In genomic region chr3:162601101-162601670, GRCh38 we compare ENCODE assay signal across 15 cellular contexts.
A peak's percentile ranks its signal among the peaks of the same experiment; 100 is the strongest.
DNase-seq lines count a peak whose midpoint lies in the region; ATAC-seq, FAIRE-seq and TF ChIP-seq lines count a peak whose summit lies in the region.
"Had no signal": no experiment of that assay in that cellular context is flagged by ENCODE, and none has a peak within 500 bp of the region (broad histone marks: within the 10 kb centered on the region; RNA-seq: fewer than 3 reads in every experiment).

No MANE protein-coding gene starts in this region.

- H3K36me3 ChIP-seq in HepG2 (replicated peaks in 1 of 2; ENCODE audit: control insufficient read depth in 1 of 2, insufficient read depth in 2 of 2, low read length in 2 of 2), result no peaks in the 10 kb centered on the region
- no peaks in the 10 kb centered on the region for H3K36me3 ChIP-seq in right lobe of liver
- H3K36me3 ChIP-seq in H1 (ENCODE audit: control insufficient read depth in 2 of 4, insufficient read depth in 4 of 4, low read length in 3 of 4), result peaks cover 0 to 4% (median 0%) of the 10 kb centered on the region in 4 experiments; a peak in 1 of 8 replicates
- H3K36me3 ChIP-seq in neural progenitor cell, result no peaks in the 10 kb centered on the region

- no peak overlapping the region for H3K23ac ChIP-seq in H1 (ENCODE audit: insufficient read length)

- no peak overlapping the region for H2AK5ac ChIP-seq in H1 (ENCODE audit: low read depth, low read length)

- POLR2A ChIA-PET in HepG2 (lab: Yijun Ruan, JAX) (no interaction called here), H1 (lab: Charles Lee; ENCODE audit: partially characterized antibody) (no interaction called here)
- POLR2A ChIA-PET in activated CD4-positive, alpha-beta memory T cell treated with anti-CD3 and anti-CD28 coated beads for 36 hours (lab: Charles Lee), result no interaction called here

- H2BK20ac ChIP-seq in H1 (ENCODE audit: low read length), result peak overlapping the region; percentile 76; the same call in 1 of the 2 replicates

- peak; percentile 9 for DNase-seq in HepG2 (ENCODE audit: low spot score)
- DNase-seq in right lobe of liver, result no peak
- no peak for DNase-seq in H1 (ENCODE audit: low read depth in 1 of 2, low spot score in 2 of 2)
- no peak for DNase-seq in neural progenitor cell (ENCODE audit: low spot score)
- DNase-seq in NCI-H2081 treated with DMSO at 0.1 percent for 48 hours (lab: John Stamatoyannopoulos, UW), result no peak
- no peak for DNase-seq in activated CD4-positive, alpha-beta memory T cell treated with anti-CD3 and anti-CD28 coated beads for 36 hours
- DNase-seq in central memory CD4-positive, alpha-beta T cell, result no peak
- no peak for DNase-seq in activated CD4-positive, alpha-beta T cell treated with anti-CD3 and anti-CD28 coated beads for 48 hours
- DNase-seq: Calu3; CD4-positive, CD25-positive, alpha-beta regulatory T cell; DMS 273 treated with DMSO at 0.1 percent for 48 hours; H7 had no signal

- TF ChIP-seq CTCF in HepG2 (CRISPR knock-in tag; IDR thresholded peaks at IDR 0.05) (no peak), right lobe of liver (IDR thresholded peaks at IDR 0.05) (no peak), H1 (IDR thresholded peaks at IDR 0.05; ENCODE audit: control extremely low read depth in 1 of 3, insufficient read depth in 1 of 3, low read depth in 1 of 3, low read length in 3 of 3) (no peak), neural progenitor cell (IDR thresholded peaks at IDR 0.05) (no peak)

- peaks cover 4% of the 10 kb centered on the region for H3K36me3 Mint-ChIP-seq in neural progenitor cell
- H3K36me3 Mint-ChIP-seq in activated CD4-positive, alpha-beta memory T cell treated with anti-CD3 and anti-CD28 coated beads for 36 hours, result no peaks in the 10 kb centered on the region
- H3K36me3 Mint-ChIP-seq: CD4-positive, CD25-positive, alpha-beta regulatory T cell had no signal

- H3K4me3 ChIP-seq in HepG2 (replicated peaks in 1 of 3; ENCODE audit: insufficient read depth in 1 of 3, low read depth in 2 of 3, low read length in 3 of 3) (no peak overlapping the region), right lobe of liver (no peak overlapping the region), H1 (ENCODE audit: extremely low read depth in 1 of 4, insufficient read depth in 2 of 4, low read depth in 3 of 4, low read length in 4 of 4) (no peak overlapping the region), neural progenitor cell (no peak overlapping the region)
- H3K4me3 ChIP-seq: GM12878 had no signal

- no peak overlapping the region for H3K9ac ChIP-seq in HepG2 (ENCODE audit: insufficient read depth, low read depth, low read length)
- no peak overlapping the region for H3K9ac ChIP-seq in H1 (replicated peaks in 1 of 4; ENCODE audit: extremely low read depth in 1 of 4, low read depth in 3 of 4, low read length in 3 of 4)
- no peak overlapping the region for H3K9ac ChIP-seq in neural progenitor cell

- H4K5ac ChIP-seq in H1 (ENCODE audit: insufficient read length, low read depth, low read length), result no peak overlapping the region

- peak overlapping the region; percentile 12 for H3K27ac Mint-ChIP-seq in neural progenitor cell
- H3K27ac Mint-ChIP-seq in activated CD4-positive, alpha-beta memory T cell treated with anti-CD3 and anti-CD28 coated beads for 36 hours, result no peak overlapping the region
- H3K27ac Mint-ChIP-seq: CD4-positive, CD25-positive, alpha-beta regulatory T cell had no signal

- 0 out of 4 replicates have a peak, but pooled peaks of 1 of the 2 experiments have one; percentile 34 for TF ChIP-seq EP300 in HepG2 (IDR thresholded peaks at IDR 0.05; ENCODE audit: low read depth in 2 of 2, low read length in 2 of 2)
- TF ChIP-seq EP300 in HepG2 (CRISPR knock-in tag; IDR thresholded peaks at IDR 0.05; ENCODE audit: borderline replicate concordance), result no peak
- no peak for TF ChIP-seq EP300 in H1 (IDR thresholded peaks at IDR 0.05; ENCODE audit: borderline replicate concordance in 1 of 2, low read depth in 2 of 2, low read length in 2 of 2)

- no peak overlapping the region for H3K56ac ChIP-seq in H1 (replicated peaks; ENCODE audit: insufficient read length, low read depth, low read length)

- TF ChIP-seq POLR2A in HepG2 (IDR thresholded peaks at IDR 0.05; ENCODE audit: insufficient read depth in 1 of 2, low read depth in 2 of 2, low read length in 2 of 2), result no peak
- TF ChIP-seq POLR2A in right lobe of liver (IDR thresholded peaks at IDR 0.05), result no peak
- no peak for TF ChIP-seq POLR2A in H1 (IDR thresholded peaks at IDR 0.05; ENCODE audit: control extremely low read depth in 1 of 2, low read depth in 2 of 2, low read length in 2 of 2)

- H4K20me1 ChIP-seq in HepG2 (ENCODE audit: insufficient read depth, low read length) (no peaks in the 10 kb centered on the region), H1 (replicated peaks in 1 of 2; ENCODE audit: control insufficient read depth in 1 of 2, insufficient read depth in 2 of 2, low read length in 2 of 2) (no peaks in the 10 kb centered on the region), neural progenitor cell (ENCODE audit: low read depth) (no peaks in the 10 kb centered on the region)

- H2BK5ac ChIP-seq in H1 (ENCODE audit: low read depth, low read length), result no peak overlapping the region

- H3K9me3 ChIP-seq in HepG2 (ENCODE audit: low read length) (no peaks in the 10 kb centered on the region), right lobe of liver (no peaks in the 10 kb centered on the region), H1 (ENCODE audit: insufficient read depth in 2 of 2, low read depth in 1 of 2, low read length in 1 of 2) (peaks cover 3 to 12% of the 10 kb centered on the region in 2 experiments), neural progenitor cell (ENCODE audit: low read depth) (no peaks in the 10 kb centered on the region)

- H3K4me2 ChIP-seq in HepG2 (ENCODE audit: low read depth, low read length) (0 out of 2 replicates have a peak overlapping the region, but pooled peaks have one; percentile 7), H1 (ENCODE audit: insufficient read depth in 1 of 2, low read depth in 2 of 2, low read length in 2 of 2) (no peak overlapping the region), neural progenitor cell (no peak overlapping the region)

- H3K27me3 ChIP-seq in HepG2 (ENCODE audit: control insufficient read depth in 1 of 2, insufficient read depth in 2 of 2, low read length in 2 of 2) (no peaks in the 10 kb centered on the region), right lobe of liver (no peaks in the 10 kb centered on the region), H1 (replicated peaks in 1 of 4; ENCODE audit: control insufficient read depth in 3 of 4, extremely low read depth in 1 of 4, insufficient read depth in 3 of 4, low read length in 3 of 4) (no peaks in the 10 kb centered on the region), neural progenitor cell (no peaks in the 10 kb centered on the region)

- H3K27me3 Mint-ChIP-seq in neural progenitor cell (ENCODE audit: insufficient read depth, low read depth), result peaks cover 2% of the 10 kb centered on the region
- no peaks in the 10 kb centered on the region for H3K27me3 Mint-ChIP-seq in activated CD4-positive, alpha-beta memory T cell treated with anti-CD3 and anti-CD28 coated beads for 36 hours
- H3K27me3 Mint-ChIP-seq: CD4-positive, CD25-positive, alpha-beta regulatory T cell had no signal

- H3F3A ChIP-seq in neural progenitor cell (ENCODE audit: low read depth), result no peaks in the 10 kb centered on the region

- H2AFZ ChIP-seq in HepG2 (ENCODE audit: low read length) (no peak overlapping the region), H1 (ENCODE audit: low read length) (no peak overlapping the region), neural progenitor cell (replicated peaks) (no peak overlapping the region)

- H2BK120ac ChIP-seq in H1 (replicated peaks; ENCODE audit: low read depth, low read length), result no peak overlapping the region

- peaks cover 29% of the 10 kb centered on the region for H3K4me1 Mint-ChIP-seq in neural progenitor cell
- H3K4me1 Mint-ChIP-seq in activated CD4-positive, alpha-beta memory T cell treated with anti-CD3 and anti-CD28 coated beads for 36 hours (ENCODE audit: low read depth), result no peaks in the 10 kb centered on the region
- H3K4me1 Mint-ChIP-seq: CD4-positive, CD25-positive, alpha-beta regulatory T cell had no signal

- H3K18ac ChIP-seq in H1 (ENCODE audit: extremely low read depth, low read length), result 0 out of 2 replicates have a peak overlapping the region, but pooled peaks have one; percentile 24

- 50% methylated on average over 5 of the region's 6 CpGs for WGBS in HepG2 (ENCODE audit: low lambda C conversion rate)
- 51% methylated on average over 4 of the region's 6 CpGs for WGBS in right lobe of liver (ENCODE audit: insufficient coverage, low coverage, low lambda C conversion rate, missing lambda C conversion rate)
- WGBS in H1 (ENCODE audit: extremely low coverage in 1 of 2, insufficient coverage in 1 of 2, insufficient read length in 1 of 2, insufficient replicate concordance in 2 of 2, low coverage in 1 of 2, low lambda C conversion rate in 2 of 2, missing lambda C conversion rate in 1 of 2), 2 experiments, result 92% methylated on average over 6 of the region's 6 CpGs; no CpG with 5 or more reads in 1 of the 2 experiments

- H3K27ac ChIP-seq in HepG2 (ENCODE audit: extremely low read length, insufficient read depth, low read length) (no peak overlapping the region), right lobe of liver (no peak overlapping the region), H1 (ENCODE audit: low read depth, low read length) (no peak overlapping the region), neural progenitor cell (no peak overlapping the region)
- H3K27ac ChIP-seq: 22Rv1 had no signal

- H2BK15ac ChIP-seq in H1 (ENCODE audit: low read length), result peak overlapping the region; percentile 4; the same call in 1 of the 2 replicates

- peaks cover 31% of the 10 kb centered on the region for H3K9me3 Mint-ChIP-seq in neural progenitor cell
- peaks cover 26% of the 10 kb centered on the region for H3K9me3 Mint-ChIP-seq in activated CD4-positive, alpha-beta memory T cell treated with anti-CD3 and anti-CD28 coated beads for 36 hours

- H3K4me3 Mint-ChIP-seq in neural progenitor cell, result no peak overlapping the region
- no peak overlapping the region for H3K4me3 Mint-ChIP-seq in activated CD4-positive, alpha-beta memory T cell treated with anti-CD3 and anti-CD28 coated beads for 36 hours
- H3K4me3 Mint-ChIP-seq: CD4-positive, CD25-positive, alpha-beta regulatory T cell had no signal

- no peak overlapping the region for H3K4ac ChIP-seq in H1 (replicated peaks; ENCODE audit: insufficient read length, low read depth, low read length)

- H4K8ac ChIP-seq in H1 (ENCODE audit: extremely low read depth, insufficient read depth, low read length), result no peak overlapping the region

- ATAC-seq in HepG2 (peak; percentile 63), right lobe of liver (no peak)
- ATAC-seq: GM12878 had no signal

- in situ Hi-C loops in HepG2 (cut with HindIII; ENCODE audit: extremely low pct_ligation_motif_present, low pct_unique_long_range_greater_than_20kb), result no loop called here

- H3K79me1 ChIP-seq in H1 (ENCODE audit: low read depth, low read length), result no peaks in the 10 kb centered on the region

- intact Hi-C loops in HepG2 (cut with micrococcal nuclease; ENCODE audit: unreplicated experiment) (no loop called here), right lobe of liver (cut with DNase I) (no loop called here)
- intact Hi-C loops in activated CD4-positive, alpha-beta memory T cell treated with anti-CD3 and anti-CD28 coated beads for 36 hours (cut with micrococcal nuclease), result no loop called here

- CTCF ChIA-PET in HepG2 (lab: Yijun Ruan, JAX; ENCODE audit: low intra/inter-chr PET ratio, low total read pairs) (no interaction called here), H1 (lab: Charles Lee; ENCODE audit: partially characterized antibody) (interaction anchor here (0.6 kb wide), 1 partner anchor 148 kb away, joined by 3 read pairs; no protein-coding TSS in a partner anchor)
- CTCF ChIA-PET in activated CD4-positive, alpha-beta memory T cell treated with anti-CD3 and anti-CD28 coated beads for 36 hours (lab: Charles Lee), result no interaction called here

- H3K4me1 ChIP-seq in HepG2 (ENCODE audit: insufficient read depth, low read length), result peaks cover 7% of the 10 kb centered on the region; the same call in 1 of the 2 replicates
- no peaks in the 10 kb centered on the region for H3K4me1 ChIP-seq in right lobe of liver
- no peaks in the 10 kb centered on the region; a peak in 2 of 7 replicates for H3K4me1 ChIP-seq in H1 (replicated peaks in 1 of 4; ENCODE audit: control insufficient read depth in 3 of 4, insufficient read depth in 4 of 4, low read length in 3 of 4)
- peaks cover 23% of the 10 kb centered on the region for H3K4me1 ChIP-seq in neural progenitor cell

- H3K23me2 ChIP-seq in H1 (ENCODE audit: low read depth, low read length), result no peaks in the 10 kb centered on the region

- FAIRE-seq in HepG2 (lab: Jason Lieb, UNC), result no peak
- no peak for FAIRE-seq in H1 (lab: Jason Lieb, UNC)
- FAIRE-seq: GM12878, GM18507 had no signal

- TF ChIP-seq RAD21 in HepG2 (CRISPR knock-in tag; IDR thresholded peaks at IDR 0.05) (no peak), H1 (IDR thresholded peaks at IDR 0.05 in 1 of 2, conservative IDR thresholded peaks at IDR 0.05 in 1 of 2; ENCODE audit: low read depth in 2 of 2, low read length in 2 of 2) (no peak)

- peak overlapping the region; percentile 82; the same call in 1 of the 2 replicates for H2BK12ac ChIP-seq in H1 (ENCODE audit: low read depth, low read length)

- no peak overlapping the region for H3K14ac ChIP-seq in H1 (ENCODE audit: insufficient read length)

- no peaks in the 10 kb centered on the region for H3K79me2 ChIP-seq in HepG2 (ENCODE audit: insufficient read depth, low read length)
- no peaks in the 10 kb centered on the region for H3K79me2 ChIP-seq in H1 (ENCODE audit: control insufficient read depth in 1 of 2, insufficient read depth in 2 of 2, low read length in 2 of 2)
- no peaks in the 10 kb centered on the region for H3K79me2 ChIP-seq in neural progenitor cell (ENCODE audit: low read depth)

- no TSS peak for BruUV-seq in HepG2 (replicated peaks; lab: Mats Ljungman, UMichigan)

- H4K91ac ChIP-seq in H1 (replicated peaks; ENCODE audit: insufficient read length, low read length), result no peak overlapping the region
